In the genomic region with DNA sequence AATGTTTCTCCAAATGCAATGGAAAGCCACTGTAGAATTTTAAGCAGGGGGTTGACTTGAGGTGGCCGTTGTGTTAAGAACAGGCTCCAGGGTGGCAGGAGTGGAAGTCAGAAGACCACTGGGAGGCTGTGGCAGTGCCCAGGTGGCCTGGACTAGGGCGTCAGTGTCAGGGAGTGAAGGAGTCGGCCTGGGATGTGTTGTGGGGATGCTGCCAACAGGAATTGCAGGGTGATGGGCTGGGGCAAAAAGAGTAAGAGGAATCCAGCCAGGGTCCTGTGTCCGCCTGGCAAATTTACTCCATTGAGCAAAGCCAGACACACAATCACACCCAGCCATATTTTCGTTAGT, we compare ENCODE assay signal across 23 cellular contexts.
"Had no signal": no experiment of that assay in that cellular context is flagged by ENCODE, and none has a peak within 500 bp of the region (broad histone marks: within the 10 kb centered on the region; RNA-seq: fewer than 3 reads in every experiment).

No MANE protein-coding gene starts in this region.

- H3K4me3 ChIP-seq: ascending aorta, body of pancreas had no signal

- H3K4me1 ChIP-seq: ascending aorta, body of pancreas had no signal

- H3K4me1 Mint-ChIP-seq: activated naive CD8-positive, alpha-beta T cell treated with anti-CD3 and anti-CD28 coated beads, Interleukin-2, amount 50 U/mL, for 24 hours had no signal

- ATAC-seq: activated CD4-positive, CD25-positive, alpha-beta regulatory T cell treated with anti-CD3 and anti-CD28 coated beads, Interleukin-2, amount 50 U/mL, for 24 hours; activated CD8-positive, alpha-beta T cell treated with anti-CD3 and anti-CD28 coated beads for 36 hours; activated naive CD4-positive, alpha-beta T cell treated with anti-CD3 and anti-CD28 coated beads, Interleukin-2, amount 50 U/mL, for 72 hours; activated naive CD8-positive, alpha-beta T cell treated with anti-CD3 and anti-CD28 coated beads, Interleukin-2, amount 50 U/mL, for 24 hours; body of pancreas; PC-3; T-helper 17 cell had no signal

- H3K27ac Mint-ChIP-seq: activated CD8-positive, alpha-beta T cell treated with anti-CD3 and anti-CD28 coated beads for 36 hours; activated naive CD4-positive, alpha-beta T cell treated with anti-CD3 and anti-CD28 coated beads, Interleukin-2, amount 50 U/mL, for 72 hours; activated naive CD8-positive, alpha-beta T cell treated with anti-CD3 and anti-CD28 coated beads, Interleukin-2, amount 50 U/mL, for 24 hours; T-helper 17 cell had no signal

- DNase-seq: activated CD4-positive, alpha-beta T cell treated with anti-CD3 and anti-CD28 coated beads for 4 hours; activated CD8-positive, alpha-beta memory T cell treated with anti-CD3 and anti-CD28 coated beads, Interleukin-2, amount 50 U/mL, for 4 hours; activated naive CD8-positive, alpha-beta T cell treated with anti-CD3 and anti-CD28 coated beads, Interleukin-2, amount 50 U/mL, for 24 hours; amniotic stem cell; body of pancreas; MM.1S; NCI-H1105; NCI-H1436 treated with DMSO at 0.1 percent for 48 hours; NCI-H187; NCI-H2081; NCI-H510A treated with DMSO at 0.1 percent for 48 hours; PC-3; SHP77; T-helper 17 cell; T-helper 9 cell had no signal

- H3K27me3 Mint-ChIP-seq: activated CD8-positive, alpha-beta T cell treated with anti-CD3 and anti-CD28 coated beads for 36 hours; central memory CD8-positive, alpha-beta T cell; T-helper 17 cell had no signal

- H3K27me3 ChIP-seq: ascending aorta, body of pancreas had no signal

- H3K9me3 Mint-ChIP-seq: activated CD8-positive, alpha-beta T cell treated with anti-CD3 and anti-CD28 coated beads for 36 hours; central memory CD8-positive, alpha-beta T cell had no signal

- H3K36me3 ChIP-seq: ascending aorta had no signal

- H3K9me3 ChIP-seq: ascending aorta, body of pancreas had no signal

- H3K4me3 Mint-ChIP-seq: activated CD8-positive, alpha-beta T cell treated with anti-CD3 and anti-CD28 coated beads for 36 hours; activated naive CD8-positive, alpha-beta T cell treated with anti-CD3 and anti-CD28 coated beads, Interleukin-2, amount 50 U/mL, for 24 hours; central memory CD8-positive, alpha-beta T cell; T-helper 17 cell had no signal

- H3K27ac ChIP-seq: ascending aorta, body of pancreas, VCaP had no signal

- FAIRE-seq: RCC 7860, TTC549 had no signal

- H3K36me3 Mint-ChIP-seq: activated naive CD4-positive, alpha-beta T cell treated with anti-CD3 and anti-CD28 coated beads, Interleukin-2, amount 50 U/mL, for 72 hours had no signal
